In genomic region chrX:111041018-111041462, GRCh38 we compare ENCODE assay signal across 8 cellular contexts. TPM values are rescaled to one million over a fixed set of nuclear protein-coding genes. Genes with fewer than 3 reads are reported as not detected.
A peak's percentile ranks its signal among the peaks of the same experiment; 100 is the strongest.
DNase-seq lines count a peak whose midpoint lies in the region; ATAC-seq, FAIRE-seq and TF ChIP-seq lines count a peak whose summit lies in the region.

No MANE protein-coding gene starts in this region.

- CTCF ChIA-PET in A549 (lab: Yijun Ruan, JAX): interaction anchor here (0.9 to 1.3 kb wide), 2 partner anchors 57 to 59 kb away, joined by 5 read pairs; no protein-coding TSS in a partner anchor

- DNase-seq in A549 (ENCODE audit: low read depth in 1 of 2, low spot score in 1 of 2) (peak in 1 of 2 experiments; percentile 51), NB4 (ENCODE audit: low read depth) (peak; percentile 80), epidermal melanocyte (ENCODE audit: insufficient read length, low spot score) (peak; percentile 18), GM19238 (ENCODE audit: insufficient read length, low spot score) (no peak), aorta (no peak), NCI-H526 (lab: John Stamatoyannopoulos, UW) (no peak)

- TF ChIP-seq RAD21 in A549 (conservative IDR thresholded peaks at IDR 0.05 in 1 of 2, IDR thresholded peaks at IDR 0.05 in 1 of 2): no peak

- TF ChIP-seq EP300 in A549 (IDR thresholded peaks at IDR 0.05): no peak

- FAIRE-seq in A549 (lab: Jason Lieb, UNC): no peak

- peak overlapping the region; percentile 50 to 71; a peak in 4 of 6 replicates for H3K27ac ChIP-seq in A549
- H3K27ac ChIP-seq in aorta (ENCODE audit: low read depth in 1 of 2, low read length in 2 of 2): no peak overlapping the region

- TF ChIP-seq POLR2A in A549 (IDR thresholded peaks at IDR 0.05; ENCODE audit: low read length): no peak
- TF ChIP-seq POLR2A in NB4 (IDR thresholded peaks at IDR 0.05; ENCODE audit: extremely low read depth, insufficient read length): no peak

- intact Hi-C loops in aorta (cut with DNase I): no loop called here

- no peaks in the 10 kb centered on the region; the same call in 2 of the 3 replicates for H3K4me1 ChIP-seq in A549
- H3K4me1 ChIP-seq in aorta (ENCODE audit: control insufficient read depth in 1 of 2, insufficient read depth in 2 of 2, low read length in 2 of 2): no peaks in the 10 kb centered on the region

- no peaks in the 10 kb centered on the region for H3K27me3 ChIP-seq in aorta (ENCODE audit: control insufficient read depth in 1 of 2, insufficient read depth in 2 of 2, low read length in 1 of 2)

- peak overlapping the region; percentile 47 for H3K4me2 ChIP-seq in A549

- POLR2A ChIA-PET in A549 (lab: Yijun Ruan, JAX): no interaction called here

- no peak overlapping the region for H3K4me3 ChIP-seq in A549
- H3K4me3 ChIP-seq in NB4 (ENCODE audit: low read depth, low read length): no peak overlapping the region
- no peak overlapping the region for H3K4me3 ChIP-seq in aorta (ENCODE audit: low read length in 2 of 2)

- ATAC-seq in A549 (peak; percentile 80), GM18858 (IDR thresholded peaks at IDR 0.05; ENCODE audit: unreplicated experiment) (peak; percentile 49), GM21515 (IDR thresholded peaks at IDR 0.05; ENCODE audit: unreplicated experiment) (no peak), aorta (ENCODE audit: low FRiP score) (no peak)

- TF ChIP-seq CTCF in A549 (IDR thresholded peaks at IDR 0.05) (no peak), NB4 (IDR thresholded peaks at IDR 0.05; ENCODE audit: low read depth, low read length) (no peak)

- WGBS in A549 (ENCODE audit: missing lambda C conversion rate): 13% methylated on average over 3 of the region's 4 CpGs
- 15 to 32% methylated on average over 4 of the region's 4 CpGs for WGBS in aorta, 2 donors

- H3K9me3 ChIP-seq in A549 (no peaks in the 10 kb centered on the region), aorta (ENCODE audit: control insufficient read depth, low read length) (no peaks in the 10 kb centered on the region)

- H3K36me3 ChIP-seq in aorta (ENCODE audit: control insufficient read depth in 1 of 2, insufficient read depth in 2 of 2, low read length in 1 of 2): no peaks in the 10 kb centered on the region

TF ChIP-seq in A549, 52 proteins besides CTCF, POLR2A, EP300 and RAD21:
- TF ChIP-seq CEBPB (IDR thresholded peaks at IDR 0.05): no peak
- TF ChIP-seq HES2 (IDR thresholded peaks at IDR 0.05): no peak
- no peak for TF ChIP-seq REST (IDR thresholded peaks at IDR 0.05)
- no peak for TF ChIP-seq MAZ (IDR thresholded peaks at IDR 0.05; ENCODE audit: borderline replicate concordance, low read depth, low read length)
- TF ChIP-seq, protein P1, sequence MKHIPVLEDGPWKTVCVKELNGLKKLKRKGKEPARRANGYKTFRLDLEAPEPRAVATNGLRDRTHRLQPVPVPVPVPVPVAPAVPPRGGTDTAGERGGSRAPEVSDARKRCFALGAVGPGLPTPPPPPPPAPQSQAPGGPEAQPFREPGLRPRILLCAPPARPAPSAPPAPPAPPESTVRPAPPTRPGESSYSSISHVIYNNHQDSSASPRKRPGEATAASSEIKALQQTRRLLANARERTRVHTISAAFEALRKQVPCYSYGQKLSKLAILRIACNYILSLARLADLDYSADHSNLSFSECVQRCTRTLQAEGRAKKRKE (CRISPR knock-in tag; IDR thresholded peaks at IDR 0.05; ENCODE audit: low read depth): no peak
- TF ChIP-seq EHF (CRISPR knock-in tag; IDR thresholded peaks at IDR 0.05): no peak
- TF ChIP-seq BHLHE40 (IDR thresholded peaks at IDR 0.05; ENCODE audit: low read depth, low read length): no peak
- TF ChIP-seq CBX8 (IDR thresholded peaks at IDR 0.05): no peak
- TF ChIP-seq, protein P2, sequence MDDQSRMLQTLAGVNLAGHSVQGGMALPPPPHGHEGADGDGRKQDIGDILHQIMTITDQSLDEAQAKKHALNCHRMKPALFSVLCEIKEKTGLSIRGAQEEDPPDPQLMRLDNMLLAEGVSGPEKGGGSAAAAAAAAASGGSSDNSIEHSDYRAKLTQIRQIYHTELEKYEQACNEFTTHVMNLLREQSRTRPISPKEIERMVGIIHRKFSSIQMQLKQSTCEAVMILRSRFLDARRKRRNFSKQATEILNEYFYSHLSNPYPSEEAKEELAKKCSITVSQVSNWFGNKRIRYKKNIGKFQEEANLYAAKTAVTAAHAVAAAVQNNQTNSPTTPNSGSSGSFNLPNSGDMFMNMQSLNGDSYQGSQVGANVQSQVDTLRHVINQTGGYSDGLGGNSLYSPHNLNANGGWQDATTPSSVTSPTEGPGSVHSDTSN (IDR thresholded peaks at IDR 0.05): no peak
- TF ChIP-seq JUNB (IDR thresholded peaks at IDR 0.05): no peak
- TF ChIP-seq NR3C1 (IDR thresholded peaks at IDR 0.05): no peak
- TF ChIP-seq ZNF302 (CRISPR knock-in tag; IDR thresholded peaks at IDR 0.05): no peak
- TF ChIP-seq NPAS2 (CRISPR knock-in tag; IDR thresholded peaks at IDR 0.05; ENCODE audit: borderline replicate concordance): no peak
- TF ChIP-seq ZSCAN20 (CRISPR knock-in tag; IDR thresholded peaks at IDR 0.05): no peak
- TF ChIP-seq HDAC2 (IDR thresholded peaks at IDR 0.05): no peak
- no peak for TF ChIP-seq JUN (IDR thresholded peaks at IDR 0.05)
- no peak for TF ChIP-seq RARB (CRISPR knock-in tag; IDR thresholded peaks at IDR 0.05)
- TF ChIP-seq ZFP36 (IDR thresholded peaks at IDR 0.05; ENCODE audit: borderline replicate concordance, partially characterized antibody): no peak
- TF ChIP-seq, protein P3, sequence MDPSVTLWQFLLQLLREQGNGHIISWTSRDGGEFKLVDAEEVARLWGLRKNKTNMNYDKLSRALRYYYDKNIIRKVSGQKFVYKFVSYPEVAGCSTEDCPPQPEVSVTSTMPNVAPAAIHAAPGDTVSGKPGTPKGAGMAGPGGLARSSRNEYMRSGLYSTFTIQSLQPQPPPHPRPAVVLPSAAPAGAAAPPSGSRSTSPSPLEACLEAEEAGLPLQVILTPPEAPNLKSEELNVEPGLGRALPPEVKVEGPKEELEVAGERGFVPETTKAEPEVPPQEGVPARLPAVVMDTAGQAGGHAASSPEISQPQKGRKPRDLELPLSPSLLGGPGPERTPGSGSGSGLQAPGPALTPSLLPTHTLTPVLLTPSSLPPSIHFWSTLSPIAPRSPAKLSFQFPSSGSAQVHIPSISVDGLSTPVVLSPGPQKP (IDR thresholded peaks at IDR 0.05; ENCODE audit: low read depth, low read length): no peak
- no peak for TF ChIP-seq KDM1A (IDR thresholded peaks at IDR 0.05; ENCODE audit: low read depth)

RNA-seq across cellular contexts. Expression of gene PAK3, which starts 55.0 kb away (rescaled TPM):
- polyA plus RNA-seq in A549 (2011; rRNA removed) (0.12 and 0.17 TPM in 2 replicates), A549 (2017; fragmentation: RNase III; extraction: RNeasy Plus Mini Kit Qiagen cat#74134 plus additional on column Dnase treatment) (0.03 to 0.15 TPM (median 0.06 TPM) in 3 replicates), aorta (under 1 TPM; 0.50 to 0.84 TPM)
- 0.03 and 0.05 TPM in 2 replicates for polyA plus RNA-seq in A549 (2012; cell fraction: cytosol; rRNA removed)
- 0.04 TPM in 1 of 2 replicates, not detected in the other for polyA plus RNA-seq in A549 (2012; cell fraction: nucleus; rRNA removed)
- 0.17 and 0.19 TPM in 2 replicates for polyA minus RNA-seq in A549 (2011; rRNA and poly(A)+ RNA removed)
- total RNA-seq in aorta: 10 to 100 TPM; 14.7 to 24.5 TPM

Comparison
In these comparisons a context has a peak if more than half of its experiments do, and no peak if none do; other contexts are left out.
1. ATAC-seq: peak in A549 (2 of 2) and GM18858 (single experiment); none in GM21515 (single experiment) and aorta (single experiment).
2. DNase-seq: peak in NB4 (single experiment) and epidermal melanocyte (single experiment); none in GM19238 (single experiment), aorta (0 of 2) and NCI-H526 (0 of 2).
3. H3K27ac ChIP-seq: peak in A549 (2 of 2); none in aorta (0 of 2).